2 cellular contexts compared by ENCODE assay signal in the genomic region with DNA sequence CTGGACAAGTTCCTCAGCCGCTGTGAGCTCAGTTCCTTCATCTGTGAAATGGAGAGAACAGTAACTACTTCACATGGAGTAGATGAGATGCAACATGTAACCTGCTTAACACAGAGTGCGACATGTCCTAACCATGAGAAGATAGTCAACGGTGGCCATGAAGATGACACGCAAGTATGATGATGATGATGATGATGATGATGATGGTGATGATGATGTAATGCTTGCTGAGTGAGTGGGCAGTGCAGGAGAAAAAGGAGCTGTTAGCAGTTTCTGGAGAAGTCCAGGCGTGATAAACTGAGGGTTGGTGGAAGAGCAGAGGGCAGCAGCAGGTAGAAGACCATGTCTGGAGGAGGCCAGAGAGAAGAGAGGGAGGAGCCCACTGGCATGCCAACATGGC.
TF ChIP-seq lines count a peak whose summit lies in the region.

No MANE protein-coding gene starts in this region.

TF ChIP-seq in HepG2, 621 proteins besides CTCF, POLR2A, EP300 and RAD21:
- peak; percentile 91 for TF ChIP-seq ATF7 (IDR thresholded peaks at IDR 0.05)
- TF ChIP-seq ATF7 (CRISPR knock-in tag; IDR thresholded peaks at IDR 0.05), result no peak
- TF ChIP-seq GATAD2A (CRISPR knock-in tag; IDR thresholded peaks at IDR 0.05), result no peak
- TF ChIP-seq CREB1 (IDR thresholded peaks at IDR 0.05), result peak; percentile 92
- no peak for TF ChIP-seq CREB1 (CRISPR knock-in tag; IDR thresholded peaks at IDR 0.05)

TF ChIP-seq in IMR-90, 13 proteins besides CTCF, POLR2A, EP300 and RAD21:
- 0 out of 2 replicates have a peak, but pooled peaks have one; percentile 6 for TF ChIP-seq CEBPB (IDR thresholded peaks at IDR 0.05; ENCODE audit: low read depth, low read length)
- no peak for TF ChIP-seq CHD1 (IDR thresholded peaks at IDR 0.05; ENCODE audit: low read depth, low read length)
- no peak for TF ChIP-seq NFE2L2 (IDR thresholded peaks at IDR 0.05; ENCODE audit: low read depth, low read length)
- no peak for TF ChIP-seq BHLHE40 (IDR thresholded peaks at IDR 0.05; ENCODE audit: low read depth, low read length)
